1 cellular context compared by ENCODE assay signal in genomic region chr16:22673463-22673862, GRCh38.
TF ChIP-seq lines count a peak whose summit lies in the region.

No MANE protein-coding gene starts in this region.

TF ChIP-seq in GM23338, 12 proteins besides CTCF, POLR2A, EP300 and RAD21 (continued from another document):
- TF ChIP-seq ZNF462 (CRISPR knock-in tag; IDR thresholded peaks at IDR 0.05) = no peak
